26 cellular contexts compared by ENCODE assay signal in genomic region chr6:15230827-15231226, GRCh38.
"Had no signal": no experiment of that assay in that cellular context is flagged by ENCODE, and none has a peak within 500 bp of the region (broad histone marks: within the 10 kb centered on the region; RNA-seq: fewer than 3 reads in every experiment).

No MANE protein-coding gene starts in this region.

- H3K36me3 ChIP-seq: MG63, Peyer's patch, SJCRH30 had no signal

- H3K27me3 Mint-ChIP-seq: T-helper 17 cell had no signal

- FAIRE-seq: HTR-8/SVneo had no signal

- H3K27ac ChIP-seq: HL-60, PC-9, Peyer's patch, SJCRH30 had no signal

- ATAC-seq: Right ventricle myocardium inferior, SK-N-SH treated with all-trans-retinoic acid at 6 μM for 48 hours, T-helper 17 cell had no signal

- H3K4me1 ChIP-seq: Peyer's patch, SJCRH30 had no signal

- H3K4me1 Mint-ChIP-seq: T-helper 17 cell had no signal

- H3K4me3 ChIP-seq: MG63, PC-9, Peyer's patch, SJCRH30 had no signal

- H3K9me3 ChIP-seq: MG63, Peyer's patch, SJCRH30 had no signal

- H3K27me3 ChIP-seq: MG63, Peyer's patch, SJCRH30 had no signal

- DNase-seq: Karpas-422, KG1, MG63, NCI-H1092 treated with DMSO at 0.1 percent for 48 hours, NCI-H1436, NCI-H187, NCI-H2029, NCI-H2081 treated with DMSO at 0.1 percent for 48 hours, NCI-H2171, NCI-H226, NCI-H446, NCI-H510A, NCI-H524 treated with DMSO at 0.1 percent for 48 hours, NCI-H69, NCI-H774, OCI-M1, PC-9, Peyer's patch, SHP77 treated with DMSO at 0.1 percent for 48 hours, SJCRH30, T-helper 1 cell, T-helper 17 cell had no signal

- H3K4me3 Mint-ChIP-seq: T-helper 17 cell had no signal

- H2AFZ ChIP-seq: PC-9 had no signal

- H3K4me2 ChIP-seq: PC-9 had no signal
